8 cellular contexts compared by ENCODE assay signal in genomic region chr2:219244789-219245147, GRCh38. TPM values are rescaled to one million over a fixed set of nuclear protein-coding genes. Genes with fewer than 3 reads are reported as not detected.
DNase-seq lines count a peak whose midpoint lies in the region; ATAC-seq and TF ChIP-seq lines count a peak whose summit lies in the region.

No MANE protein-coding gene starts in this region.

- no peak for TF ChIP-seq EP300 in neural cell (conservative IDR thresholded peaks at IDR 0.05; ENCODE audit: poor library complexity, severe bottlenecking)

- H2AFZ ChIP-seq in MM.1S (ENCODE audit: low read length) (peak overlapping the region; percentile 57), neural cell (ENCODE audit: low read depth, low read length) (peak overlapping the region; percentile 81)

- TF ChIP-seq RAD21 in neural cell (conservative IDR thresholded peaks at IDR 0.05), result no peak

- DNase-seq in BJ (ENCODE audit: low read depth) (no peak), MM.1S (no peak), CD1c-positive myeloid dendritic cell (ENCODE audit: extremely low spot score) (no peak), anterior cingulate cortex (lab: John Stamatoyannopoulos, UW) (no peak)

- H3K9me3 ChIP-seq in MM.1S (replicated peaks; ENCODE audit: insufficient read depth, low read length) (no peaks in the 10 kb centered on the region), ectodermal cell (ENCODE audit: control insufficient read depth, low read length) (no peaks in the 10 kb centered on the region), neural cell (ENCODE audit: low read length) (no peaks in the 10 kb centered on the region)

- H3K36me3 ChIP-seq in BJ (ENCODE audit: control insufficient read depth, insufficient read depth, low read length) (peaks cover 10% of the 10 kb centered on the region), MM.1S (replicated peaks; ENCODE audit: insufficient read depth, low read length) (no peaks in the 10 kb centered on the region), ectodermal cell (ENCODE audit: control insufficient read depth, insufficient read depth, low read length) (peaks cover 5% of the 10 kb centered on the region), neural cell (ENCODE audit: insufficient read depth, low read length) (peaks cover 8% of the 10 kb centered on the region)

- H3K27ac ChIP-seq in MM.1S (ENCODE audit: low read length) (peak overlapping the region; percentile 62; the same call in 1 of the 2 replicates), ectodermal cell (ENCODE audit: insufficient read depth, low read depth, low read length, poor library complexity, severe bottlenecking) (peak overlapping the region; percentile 98), neural cell (ENCODE audit: low read length) (peak overlapping the region; percentile 81)

- H3K4me3 ChIP-seq in BJ (ENCODE audit: low read depth, low read length) (peak overlapping the region; percentile 90), MM.1S (ENCODE audit: low read length) (peak overlapping the region; percentile 89), ectodermal cell (ENCODE audit: insufficient read depth, low read depth, low read length) (peak overlapping the region; percentile 95), neural cell (ENCODE audit: low read length) (peak overlapping the region; percentile 85)

- H3K9ac ChIP-seq in MM.1S (ENCODE audit: low read length) (peak overlapping the region; percentile 93), neural cell (ENCODE audit: low read length) (peak overlapping the region; percentile 97)

- H3K9me2 ChIP-seq in MM.1S (replicated peaks; ENCODE audit: insufficient read depth, low read length) (no peaks in the 10 kb centered on the region), neural cell (ENCODE audit: insufficient read depth, low read length) (no peaks in the 10 kb centered on the region)

- CTCF ChIA-PET in BJ (lab: Yijun Ruan, JAX), result interaction anchor here (0.7 to 3.7 kb wide), 10 partner anchors 9 to 53 kb away, joined by 3 to 22 read pairs (median 4); partner anchors contain the start of genes ANKZF1, ATG9A, DNAJB2 and TUBA4A

- 54% methylated on average over 6 of the region's 6 CpGs for WGBS in ectodermal cell, 2 experiments

- H4K20me1 ChIP-seq in MM.1S (ENCODE audit: insufficient read depth, low read length) (no peaks in the 10 kb centered on the region), neural cell (ENCODE audit: insufficient read depth) (no peaks in the 10 kb centered on the region)

- no peak for TF ChIP-seq CTCF in BJ (IDR thresholded peaks at IDR 0.05; ENCODE audit: insufficient read depth, low read depth, low read length)
- TF ChIP-seq CTCF in MM.1S (IDR thresholded peaks at IDR 0.05; ENCODE audit: low read length), result no peak
- no peak for TF ChIP-seq CTCF in neural cell (IDR thresholded peaks at IDR 0.05; ENCODE audit: poor library complexity, severe bottlenecking)

- H3K27me3 ChIP-seq in BJ (ENCODE audit: control insufficient read depth, insufficient read depth, low read length) (no peaks in the 10 kb centered on the region), MM.1S (replicated peaks; ENCODE audit: insufficient read depth, low read length) (no peaks in the 10 kb centered on the region), ectodermal cell (ENCODE audit: control insufficient read depth, insufficient read depth, low read length, poor library complexity, severe bottlenecking) (no peaks in the 10 kb centered on the region), neural cell (ENCODE audit: insufficient read depth, low read depth, low read length) (no peaks in the 10 kb centered on the region)

- H3K4me2 ChIP-seq in MM.1S (ENCODE audit: low read depth, low read length), result peak overlapping the region; percentile 94
- peak overlapping the region; percentile 94 for H3K4me2 ChIP-seq in neural cell (ENCODE audit: low read length)

- peaks cover 28% of the 10 kb centered on the region for H3K79me2 ChIP-seq in MM.1S (ENCODE audit: low read length)
- H3K79me2 ChIP-seq in neural cell (replicated peaks; ENCODE audit: insufficient read depth, low read length), result peaks cover 12% of the 10 kb centered on the region

- H3F3A ChIP-seq in MM.1S (ENCODE audit: insufficient read depth, low read length) (peaks cover 24% of the 10 kb centered on the region), neural cell (ENCODE audit: insufficient read depth, low read length, poor library complexity, severe bottlenecking) (no peaks in the 10 kb centered on the region)

- POLR2A ChIA-PET in BJ (lab: Charles Lee), result interaction anchor here (0.6 to 1.1 kb wide), 3 partner anchors 14 to 1392 kb away, joined by 3 to 5 read pairs (median 3); partner anchors contain the start of genes ANKZF1 and ATG9A

- ATAC-seq in GM21390 (IDR thresholded peaks at IDR 0.05; ENCODE audit: unreplicated experiment), result no peak
- no peak for ATAC-seq in activated CD4-positive, CD25-positive, alpha-beta regulatory T cell treated with anti-CD3 and anti-CD28 coated beads, Interleukin-2, amount 50 U/mL, for 24 hours

- peaks cover 38% of the 10 kb centered on the region for H3K4me1 ChIP-seq in MM.1S (ENCODE audit: low read length)
- H3K4me1 ChIP-seq in ectodermal cell (ENCODE audit: control insufficient read depth, insufficient read depth, low read length), result peaks cover 9% of the 10 kb centered on the region

TF ChIP-seq in neural cell, 6 proteins besides CTCF, POLR2A, EP300 and RAD21:
- TF ChIP-seq MXI1 (conservative IDR thresholded peaks at IDR 0.05; ENCODE audit: poor library complexity, severe bottlenecking) (no peak), SMC3 (conservative IDR thresholded peaks at IDR 0.05; ENCODE audit: poor library complexity) (no peak), POLR2AphosphoS5 (IDR thresholded peaks at IDR 0.05) (no peak), TAF1 (IDR thresholded peaks at IDR 0.05; ENCODE audit: low read depth) (no peak), EZH2 (IDR thresholded peaks at IDR 0.05; ENCODE audit: borderline replicate concordance, insufficient read depth, low read length, poor library complexity, severe bottlenecking) (no peak)
- TF ChIP-seq, protein P1, sequence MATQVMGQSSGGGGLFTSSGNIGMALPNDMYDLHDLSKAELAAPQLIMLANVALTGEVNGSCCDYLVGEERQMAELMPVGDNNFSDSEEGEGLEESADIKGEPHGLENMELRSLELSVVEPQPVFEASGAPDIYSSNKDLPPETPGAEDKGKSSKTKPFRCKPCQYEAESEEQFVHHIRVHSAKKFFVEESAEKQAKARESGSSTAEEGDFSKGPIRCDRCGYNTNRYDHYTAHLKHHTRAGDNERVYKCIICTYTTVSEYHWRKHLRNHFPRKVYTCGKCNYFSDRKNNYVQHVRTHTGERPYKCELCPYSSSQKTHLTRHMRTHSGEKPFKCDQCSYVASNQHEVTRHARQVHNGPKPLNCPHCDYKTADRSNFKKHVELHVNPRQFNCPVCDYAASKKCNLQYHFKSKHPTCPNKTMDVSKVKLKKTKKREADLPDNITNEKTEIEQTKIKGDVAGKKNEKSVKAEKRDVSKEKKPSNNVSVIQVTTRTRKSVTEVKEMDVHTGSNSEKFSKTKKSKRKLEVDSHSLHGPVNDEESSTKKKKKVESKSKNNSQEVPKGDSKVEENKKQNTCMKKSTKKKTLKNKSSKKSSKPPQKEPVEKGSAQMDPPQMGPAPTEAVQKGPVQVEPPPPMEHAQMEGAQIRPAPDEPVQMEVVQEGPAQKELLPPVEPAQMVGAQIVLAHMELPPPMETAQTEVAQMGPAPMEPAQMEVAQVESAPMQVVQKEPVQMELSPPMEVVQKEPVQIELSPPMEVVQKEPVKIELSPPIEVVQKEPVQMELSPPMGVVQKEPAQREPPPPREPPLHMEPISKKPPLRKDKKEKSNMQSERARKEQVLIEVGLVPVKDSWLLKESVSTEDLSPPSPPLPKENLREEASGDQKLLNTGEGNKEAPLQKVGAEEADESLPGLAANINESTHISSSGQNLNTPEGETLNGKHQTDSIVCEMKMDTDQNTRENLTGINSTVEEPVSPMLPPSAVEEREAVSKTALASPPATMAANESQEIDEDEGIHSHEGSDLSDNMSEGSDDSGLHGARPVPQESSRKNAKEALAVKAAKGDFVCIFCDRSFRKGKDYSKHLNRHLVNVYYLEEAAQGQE (IDR thresholded peaks at IDR 0.05; ENCODE audit: borderline replicate concordance), result no peak
TF ChIP-seq in neural cell: peak in this region for 0.

RNA-seq across cellular contexts. Expression of gene GLB1L, which starts 0.5 kb away (rescaled TPM):
- 9.4 and 9.5 TPM in 2 replicates for polyA plus RNA-seq in BJ (2011; rRNA removed)
- polyA minus RNA-seq in BJ (2011; rRNA and poly(A)+ RNA removed), result 2.9 and 3.3 TPM in 2 replicates
- 9.0 TPM for polyA plus RNA-seq in ectodermal cell (2013, experiment 1 of 4)
- 12.9 TPM for polyA plus RNA-seq in ectodermal cell (2013, experiment 2 of 4)
- 9.6 TPM for polyA plus RNA-seq in ectodermal cell (2013, experiment 3 of 4)
- polyA plus RNA-seq in ectodermal cell (2013, experiment 4 of 4), result 12.7 TPM
- 8.0 and 12.9 TPM in 2 replicates for polyA plus RNA-seq in neural cell
- polyA minus RNA-seq in neural cell, result 5.1 and 5.8 TPM in 2 replicates

RNA-seq across cellular contexts. Expression of gene STK16, which starts 0.5 kb away (rescaled TPM):
- polyA plus RNA-seq in BJ (2011; rRNA removed) (41.6 and 64.2 TPM in 2 replicates), neural cell (64.9 and 96.5 TPM in 2 replicates)
- 28.6 and 49.6 TPM in 2 replicates for polyA minus RNA-seq in BJ (2011; rRNA and poly(A)+ RNA removed)
- polyA plus RNA-seq in ectodermal cell (2013, experiment 1 of 4), result 33.9 TPM
- polyA plus RNA-seq in ectodermal cell (2013, experiment 2 of 4), result 34.3 TPM
- 26.3 TPM for polyA plus RNA-seq in ectodermal cell (2013, experiment 3 of 4)
- 38.2 TPM for polyA plus RNA-seq in ectodermal cell (2013, experiment 4 of 4)
- polyA minus RNA-seq in neural cell, result 20.7 and 20.8 TPM in 2 replicates

RNA-seq across cellular contexts. Expression of gene TUBA4B, which starts 8.3 kb away (rescaled TPM):
- polyA plus RNA-seq in BJ (2011; rRNA removed) (not detected in 2 replicates), neural cell (not detected in 2 replicates)
- polyA minus RNA-seq in BJ (2011; rRNA and poly(A)+ RNA removed), result not detected in 2 replicates
- not detected for polyA plus RNA-seq in ectodermal cell (2013, experiment 1 of 4)
- polyA plus RNA-seq in ectodermal cell (2013, experiment 2 of 4), result not detected
- not detected for polyA plus RNA-seq in ectodermal cell (2013, experiment 3 of 4)
- polyA plus RNA-seq in ectodermal cell (2013, experiment 4 of 4), result not detected
- not detected in 2 replicates for polyA minus RNA-seq in neural cell

RNA-seq across cellular contexts. Expression of gene TUBA4A, which starts 8.9 kb away (rescaled TPM):
- polyA plus RNA-seq in BJ (2011; rRNA removed) (16.8 and 23.0 TPM in 2 replicates), neural cell (0.82 TPM in 1 of 2 replicates, not detected in the other)
- polyA minus RNA-seq in BJ (2011; rRNA and poly(A)+ RNA removed), result 3.8 and 7.0 TPM in 2 replicates
- 2.0 TPM for polyA plus RNA-seq in ectodermal cell (2013, experiment 1 of 4)
- polyA plus RNA-seq in ectodermal cell (2013, experiment 2 of 4), result 1.3 TPM
- 0.80 TPM for polyA plus RNA-seq in ectodermal cell (2013, experiment 3 of 4)
- 1.2 TPM for polyA plus RNA-seq in ectodermal cell (2013, experiment 4 of 4)
- polyA minus RNA-seq in neural cell, result not detected in 2 replicates

RNA-seq across cellular contexts. Expression of gene ANKZF1, which starts 15.2 kb away (rescaled TPM):
- polyA plus RNA-seq in BJ (2011; rRNA removed) (30.0 and 37.7 TPM in 2 replicates), neural cell (185 and 204 TPM in 2 replicates)
- 13.7 and 19.5 TPM in 2 replicates for polyA minus RNA-seq in BJ (2011; rRNA and poly(A)+ RNA removed)
- polyA plus RNA-seq in ectodermal cell (2013, experiment 1 of 4), result 56.5 TPM
- 43.4 TPM for polyA plus RNA-seq in ectodermal cell (2013, experiment 2 of 4)
- polyA plus RNA-seq in ectodermal cell (2013, experiment 3 of 4), result 45.4 TPM
- polyA plus RNA-seq in ectodermal cell (2013, experiment 4 of 4), result 57.5 TPM
- polyA minus RNA-seq in neural cell, result 45.5 and 49.7 TPM in 2 replicates
